ENCODE assay signal across 20 cellular contexts in the genomic region with DNA sequence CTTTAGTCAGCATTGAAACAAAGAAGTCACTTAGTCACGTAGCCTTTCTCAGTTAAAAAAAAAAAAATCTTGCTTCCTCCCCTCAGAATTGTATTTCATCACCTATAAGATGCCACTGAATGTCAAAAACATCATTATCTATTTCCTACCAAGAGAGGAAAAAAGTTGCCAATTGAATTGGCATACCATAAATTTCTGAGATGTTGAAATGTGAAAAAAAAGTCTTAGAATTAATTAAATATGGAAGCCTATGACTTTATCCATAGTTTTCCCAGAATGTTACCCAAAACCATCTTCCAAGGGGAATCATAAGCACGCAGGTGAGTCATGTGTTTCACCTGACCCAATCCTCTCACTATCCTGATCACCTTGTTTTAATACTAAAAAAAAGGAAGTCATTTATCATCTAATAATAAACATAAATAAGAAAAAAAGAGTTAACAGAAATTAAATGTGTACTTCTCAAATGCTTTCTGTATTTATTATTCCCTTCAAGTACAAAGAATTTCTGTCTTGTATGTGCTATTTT.
"Had no signal": no experiment of that assay in that cellular context is flagged by ENCODE, and none has a peak within 500 bp of the region (broad histone marks: within the 10 kb centered on the region; RNA-seq: fewer than 3 reads in every experiment).

No MANE protein-coding gene starts in this region.

- H3K36me3 ChIP-seq: breast epithelium, heart right ventricle, lower lobe of right lung, uterus had no signal

- H3K27ac ChIP-seq: breast epithelium, lower lobe of right lung, neural progenitor cell, uterus had no signal

- H3K27me3 ChIP-seq: breast epithelium, heart right ventricle, neural progenitor cell, testis, uterus had no signal

- FAIRE-seq: colon, keratinocyte had no signal

- DNase-seq: activated CD4-positive, alpha-beta memory T cell treated with anti-CD3 and anti-CD28 coated beads for 36 hours; activated CD4-positive, alpha-beta T cell treated with anti-CD3 and anti-CD28 coated beads for 48 hours; activated naive CD4-positive, alpha-beta T cell treated with Interleukin-2 at 50 U/mL for 16 hours; activated naive CD8-positive, alpha-beta T cell treated with anti-CD3 and anti-CD28 coated beads for 36 hours; activated T-cell treated with anti-CD3 and anti-CD28 coated beads, Interleukin-2, amount 50 U/mL, for 48 hours; endodermal cell; heart right ventricle; left colon; lower lobe of right lung; naive B cell; stimulated activated CD4-positive, alpha-beta T cell treated with anti-CD3 and anti-CD28 coated beads, Interleukin-2, amount 100 ng/mL, for 48 hours; stimulated activated CD8-positive, alpha-beta memory T cell treated with anti-CD3 and anti-CD28 coated beads, Interleukin-4, amount 100 ng/mL, for 48 hours; stimulated activated naive B cell treated with anti-CD40 and anti-IgM and Interleukin-4, amounts not matched to agents 10 μg/mL and 1 μg/mL and 100 μg/mL, for 72 hours; testis; trophoblast cell; uterus had no signal

- ATAC-seq: heart right ventricle; left colon; lower lobe of right lung; stimulated activated naive B cell treated with anti-CD40 and anti-IgM and Interleukin-4, amounts not matched to agents 10 μg/mL and 1 μg/mL and 100 μg/mL, for 72 hours had no signal

- H3K4me3 ChIP-seq: breast epithelium, heart right ventricle, lower lobe of right lung, neural progenitor cell, testis, uterus had no signal

- H3K4me1 ChIP-seq: breast epithelium, neural progenitor cell, uterus had no signal

- H3K4me2 ChIP-seq: neural progenitor cell had no signal

- H3K9ac ChIP-seq: neural progenitor cell had no signal

- H3K9me3 ChIP-seq: lower lobe of right lung, testis, uterus had no signal

- H2AFZ ChIP-seq: neural progenitor cell had no signal
